In the genomic region with DNA sequence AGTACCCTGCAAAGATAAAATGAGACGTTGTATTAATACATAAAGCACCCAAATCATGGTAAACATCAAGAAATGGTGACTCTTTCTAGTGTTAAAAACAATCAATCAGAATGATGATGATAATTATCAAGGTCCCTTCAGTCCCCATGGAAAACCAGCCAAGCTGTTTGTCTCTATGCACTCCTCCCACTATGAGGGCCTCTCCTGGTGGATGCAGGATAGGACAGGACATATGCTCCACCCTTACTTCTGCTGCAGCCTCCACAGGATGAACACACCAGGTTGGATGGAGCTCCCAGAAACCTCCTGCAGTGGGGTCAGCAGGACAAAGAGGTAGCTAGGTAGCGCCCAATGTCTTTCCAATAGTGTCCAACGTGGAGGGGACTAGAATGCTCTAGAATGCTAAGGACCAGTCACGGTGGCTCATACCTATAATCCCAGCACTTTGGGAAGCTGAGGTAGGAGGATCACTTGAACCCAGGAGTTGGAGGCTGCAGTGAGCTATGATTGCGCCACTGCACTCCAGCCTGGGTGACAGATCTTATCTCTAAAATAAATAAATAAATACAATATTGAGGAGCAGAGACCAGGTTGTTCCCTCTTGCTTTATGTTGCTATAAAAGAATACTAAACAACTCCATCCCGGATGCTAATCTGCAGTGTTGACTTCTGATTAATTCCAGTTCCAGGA, we compare ENCODE assay signal across 21 cellular contexts. TPM values are rescaled to one million over a fixed set of nuclear protein-coding genes. Genes with fewer than 3 reads are reported as not detected.
A peak's percentile ranks its signal among the peaks of the same experiment; 100 is the strongest.
DNase-seq lines count a peak whose midpoint lies in the region; ATAC-seq and TF ChIP-seq lines count a peak whose summit lies in the region.
"Had no signal": no experiment of that assay in that cellular context is flagged by ENCODE, and none has a peak within 500 bp of the region (broad histone marks: within the 10 kb centered on the region; RNA-seq: fewer than 3 reads in every experiment).

No MANE protein-coding gene starts in this region.

- TF ChIP-seq RAD21 in SK-N-SH (IDR thresholded peaks at IDR 0.05; ENCODE audit: low read length): no peak

- H3K4me2 ChIP-seq in SK-N-SH (no peak overlapping the region), PC-3 (ENCODE audit: low read length) (no peak overlapping the region)

- CTCF ChIA-PET in SK-N-SH (lab: Yijun Ruan, JAX): interaction anchor here (0.8 to 1.6 kb wide), 4 partner anchors 12 to 47 kb away, joined by 3 to 4 read pairs (median 4); no protein-coding TSS in a partner anchor
- CTCF ChIA-PET in PC-3 (lab: Charles Lee): no interaction called here

- H3K9me2 ChIP-seq in SK-N-SH (no peaks in the 10 kb centered on the region), PC-3 (replicated peaks; ENCODE audit: low read length) (no peaks in the 10 kb centered on the region)

- peak overlapping the region in 6 of 10 donors; percentile 10 to 75 (median 54) for H3K27ac Mint-ChIP-seq in naive thymus-derived CD8-positive, alpha-beta T cell
- H3K27ac Mint-ChIP-seq: activated CD4-positive, alpha-beta memory T cell treated with anti-CD3 and anti-CD28 coated beads for 36 hours; CD14-positive monocyte; mesothelial cell of epicardium; nephron progenitor cell had no signal

- H3K4me1 ChIP-seq in SK-N-SH (ENCODE audit: control insufficient read depth in 1 of 2, insufficient read depth in 2 of 2, low read depth in 1 of 2, low read length in 1 of 2): peaks cover 0 to 11% of the 10 kb centered on the region in 2 experiments; a peak in 1 of 4 replicates
- no peaks in the 10 kb centered on the region for H3K4me1 ChIP-seq in PC-3 (ENCODE audit: insufficient read depth, low read length)
- H3K4me1 ChIP-seq: breast epithelium, gastroesophageal sphincter, sigmoid colon, suprapubic skin had no signal

- H4K20me1 ChIP-seq in SK-N-SH (ENCODE audit: insufficient read depth) (no peaks in the 10 kb centered on the region), PC-3 (ENCODE audit: low read length) (no peaks in the 10 kb centered on the region)

- no peak overlapping the region for H3K4me3 ChIP-seq in SK-N-SH (ENCODE audit: low read depth in 2 of 2, low read length in 1 of 2)
- no peak overlapping the region for H3K4me3 ChIP-seq in PC-3 (ENCODE audit: low read length)
- H3K4me3 ChIP-seq in choroid plexus epithelial cell (ENCODE audit: low read depth, low read length): no peak overlapping the region
- H3K4me3 ChIP-seq: breast epithelium, gastroesophageal sphincter, sigmoid colon, suprapubic skin had no signal

- no peak for TF ChIP-seq EP300 in SK-N-SH (IDR thresholded peaks at IDR 0.05; ENCODE audit: borderline replicate concordance in 1 of 2, low read depth in 1 of 2, low read length in 1 of 2)

- no peaks in the 10 kb centered on the region for H3F3A ChIP-seq in SK-N-SH (replicated peaks; ENCODE audit: insufficient read depth)
- no peaks in the 10 kb centered on the region for H3F3A ChIP-seq in PC-3 (ENCODE audit: low read length, unreplicated experiment)

- no peak overlapping the region for H3K9ac ChIP-seq in SK-N-SH
- H3K9ac ChIP-seq in PC-3 (ENCODE audit: low read length): no peak overlapping the region

- DNase-seq in SK-N-SH (no peak), PC-3 (no peak), choroid plexus epithelial cell (ENCODE audit: low read depth) (peak; percentile 28)
- DNase-seq in naive thymus-derived CD8-positive, alpha-beta T cell: no peak
- DNase-seq in activated CD4-positive, CD25-positive, alpha-beta regulatory T cell (lab: John Stamatoyannopoulos, UW): no peak
- DNase-seq: activated CD4-positive, alpha-beta memory T cell treated with anti-CD3 and anti-CD28 coated beads for 36 hours; activated gamma-delta T cell treated with Interleukin-2 at 50 U/mL for 16 hours; activated T-cell treated with anti-CD3 and anti-CD28 coated beads for 4 hours; NCI-H1436; NCI-H526 treated with DMSO at 0.1 percent for 48 hours; nephron progenitor cell; sigmoid colon had no signal

- POLR2A ChIA-PET in SK-N-SH (lab: Yijun Ruan, JAX) (interaction anchor here (0.6 kb wide), 1 partner anchor 878 kb away, joined by 6 read pairs; no protein-coding TSS in a partner anchor), PC-3 (lab: Charles Lee; ENCODE audit: unreplicated experiment) (no interaction called here)
- POLR2A ChIA-PET in naive thymus-derived CD8-positive, alpha-beta T cell (lab: Charles Lee): interaction anchor here (0.6 to 2.0 kb wide), 5 partner anchors 9 to 22 kb away, joined by 3 to 4 read pairs (median 3); no protein-coding TSS in a partner anchor

- 62% methylated on average over 5 of the region's 6 CpGs for WGBS in SK-N-SH (ENCODE audit: low lambda C conversion rate)

- H2AFZ ChIP-seq in SK-N-SH (ENCODE audit: low read depth) (no peak overlapping the region), PC-3 (ENCODE audit: low read length) (no peak overlapping the region)

- H3K27me3 ChIP-seq in SK-N-SH (ENCODE audit: insufficient read depth): no peaks in the 10 kb centered on the region; the same call in 1 of the 2 replicates
- no peaks in the 10 kb centered on the region for H3K27me3 ChIP-seq in PC-3 (ENCODE audit: low read length)

- peaks cover 0 to 3% (median 0%) of the 10 kb centered on the region in 9 donors for H3K9me3 Mint-ChIP-seq in naive thymus-derived CD8-positive, alpha-beta T cell
- H3K9me3 Mint-ChIP-seq: mesothelial cell of epicardium had no signal

- no peak overlapping the region for H3K27ac ChIP-seq in SK-N-SH (ENCODE audit: low read depth in 2 of 2, low read length in 1 of 2)
- H3K27ac ChIP-seq in PC-3 (ENCODE audit: low read length): no peak overlapping the region
- H3K27ac ChIP-seq: breast epithelium, gastroesophageal sphincter, sigmoid colon, suprapubic skin, VCaP had no signal

- TF ChIP-seq CTCF in SK-N-SH (IDR thresholded peaks at IDR 0.05) (no peak), PC-3 (conservative IDR thresholded peaks at IDR 0.05; ENCODE audit: low read depth, low read length) (0 out of 2 replicates have a peak, but pooled peaks have one; percentile 23), choroid plexus epithelial cell (conservative IDR thresholded peaks at IDR 0.05; ENCODE audit: low read depth, low read length) (peak; percentile 59)

- intact Hi-C loops in PC-3 (cut with micrococcal nuclease): no loop called here

- H3K9me3 ChIP-seq in SK-N-SH (no peaks in the 10 kb centered on the region), PC-3 (ENCODE audit: low read length) (no peaks in the 10 kb centered on the region)
- H3K9me3 ChIP-seq: breast epithelium, gastroesophageal sphincter, sigmoid colon, suprapubic skin had no signal

- H3K36me3 ChIP-seq in SK-N-SH (replicated peaks in 1 of 2; ENCODE audit: control insufficient read depth in 1 of 2, insufficient read depth in 2 of 2, low read length in 1 of 2) (no peaks in the 10 kb centered on the region), PC-3 (ENCODE audit: low read depth, low read length) (no peaks in the 10 kb centered on the region)
- H3K36me3 ChIP-seq: breast epithelium, gastroesophageal sphincter, sigmoid colon, suprapubic skin had no signal

- no peaks in the 10 kb centered on the region for H3K36me3 Mint-ChIP-seq in naive thymus-derived CD8-positive, alpha-beta T cell
- H3K36me3 Mint-ChIP-seq: activated CD4-positive, alpha-beta memory T cell treated with anti-CD3 and anti-CD28 coated beads for 36 hours; CD14-positive monocyte; mesothelial cell of epicardium had no signal

- ATAC-seq in SK-N-SH treated with all-trans-retinoic acid at 6 μM for 48 hours (peak; percentile 56), PC-3 (no peak), HG03045 (IDR thresholded peaks at IDR 0.05; ENCODE audit: unreplicated experiment) (no peak), HG03457 (IDR thresholded peaks at IDR 0.05; ENCODE audit: unreplicated experiment) (no peak)
- no peak for ATAC-seq in naive thymus-derived CD8-positive, alpha-beta T cell
- ATAC-seq: gastroesophageal sphincter had no signal

- BruUV-seq in PC-3 (replicated peaks; lab: Mats Ljungman, UMichigan): no TSS peak

- H3K27me3 Mint-ChIP-seq in naive thymus-derived CD8-positive, alpha-beta T cell: no peaks in the 10 kb centered on the region
- H3K27me3 Mint-ChIP-seq: activated CD4-positive, alpha-beta memory T cell treated with anti-CD3 and anti-CD28 coated beads for 36 hours had no signal

- H3K79me2 ChIP-seq in SK-N-SH (ENCODE audit: insufficient read depth) (no peaks in the 10 kb centered on the region), PC-3 (ENCODE audit: low read length) (no peaks in the 10 kb centered on the region)

- H3K4me1 Mint-ChIP-seq in naive thymus-derived CD8-positive, alpha-beta T cell: peaks cover 22 to 60% (median 51%) of the 10 kb centered on the region in 4 donors
- H3K4me1 Mint-ChIP-seq: CD14-positive monocyte had no signal

- no peak overlapping the region for H3K4me3 Mint-ChIP-seq in naive thymus-derived CD8-positive, alpha-beta T cell
- H3K4me3 Mint-ChIP-seq: activated CD4-positive, alpha-beta memory T cell treated with anti-CD3 and anti-CD28 coated beads for 36 hours; CD14-positive monocyte; mesothelial cell of epicardium; nephron progenitor cell had no signal

TF ChIP-seq in SK-N-SH treated with all-trans-retinoic acid at 6 μM for 48 hours, 23 proteins besides CTCF, POLR2A, EP300 and RAD21 (continues in another document):
- TF ChIP-seq OSR1 (CRISPR knock-in tag; IDR thresholded peaks at IDR 0.05): no peak
- no peak for TF ChIP-seq PPARA (CRISPR knock-in tag; IDR thresholded peaks at IDR 0.05; ENCODE audit: borderline replicate concordance)
- TF ChIP-seq GLIS3 (CRISPR knock-in tag; IDR thresholded peaks at IDR 0.05): no peak
- TF ChIP-seq CSDC2 (CRISPR knock-in tag; IDR thresholded peaks at IDR 0.05): no peak
- no peak for TF ChIP-seq TCF4 (CRISPR knock-in tag; IDR thresholded peaks at IDR 0.05; ENCODE audit: borderline replicate concordance)

TF ChIP-seq in SK-N-SH, 30 proteins besides CTCF, POLR2A, EP300 and RAD21:
- TF ChIP-seq JUND (IDR thresholded peaks at IDR 0.05) (no peak), MEF2A (IDR thresholded peaks at IDR 0.05; ENCODE audit: borderline replicate concordance, low read depth) (no peak), ELF1 (IDR thresholded peaks at IDR 0.05) (no peak), POLR2AphosphoS5 (IDR thresholded peaks at IDR 0.05; ENCODE audit: low read depth, low read length) (no peak), YY1 (IDR thresholded peaks at IDR 0.05; ENCODE audit: low read depth) (no peak)

RNA-seq across cellular contexts. Expression of gene KDM8, which starts 9.9 kb away (rescaled TPM):
- 3.3 and 3.9 TPM in 2 replicates for polyA plus RNA-seq in SK-N-SH (2012; rRNA removed)
- polyA plus RNA-seq in SK-N-SH (2012; cell fraction: cytosol; rRNA removed): 1.5 and 2.2 TPM in 2 replicates
- polyA plus RNA-seq in SK-N-SH (2012; cell fraction: nucleus; rRNA removed): 10.9 and 11.8 TPM in 2 replicates
- total RNA-seq in PC-3 (2014; rRNA removed): 5.0 and 7.8 TPM in 2 replicates
- total RNA-seq in naive thymus-derived CD8-positive, alpha-beta T cell: 10 to 100 TPM; 27.7 to 35.0 TPM
- polyA plus RNA-seq in naive thymus-derived CD8-positive, alpha-beta T cell: 1 to 10 TPM; 3.8 to 6.2 (median 5.6) TPM
